In genomic region chr12:5122256-5122831, GRCh38 we compare ENCODE assay signal across 7 cellular contexts.
A peak's percentile ranks its signal among the peaks of the same experiment; 100 is the strongest.
DNase-seq lines count a peak whose midpoint lies in the region; ATAC-seq, FAIRE-seq and TF ChIP-seq lines count a peak whose summit lies in the region.
"Not testable (repeated sequence)": the region's sequence is repeated elsewhere in the genome, so short reads cannot be mapped to it uniquely, and the experiment has no call there.

No MANE protein-coding gene starts in this region.

- peak overlapping the region; percentile 51 for H3K4me3 ChIP-seq in HUES48 (ENCODE audit: low read depth, low read length)
- peak overlapping the region; percentile 14 for H3K4me3 ChIP-seq in K562
- peak overlapping the region; percentile 40 for H3K4me3 ChIP-seq in iPS-15b (ENCODE audit: low read depth, low read length)

- TF ChIP-seq RAD21 in K562 (CRISPR knock-in tag; conservative IDR thresholded peaks at IDR 0.05 in 1 of 2, IDR thresholded peaks at IDR 0.05 in 1 of 2) = not testable (repeated sequence)

- not testable (repeated sequence) for H4K20me1 ChIP-seq in K562 (replicated peaks; ENCODE audit: control insufficient read depth, insufficient read depth, low read length)

- not testable (repeated sequence) for H3K27ac ChIP-seq in HUES48 (ENCODE audit: low read depth, low read length); K562 (ENCODE audit: extremely low read depth, low read depth, low read length)

- WGBS in K562 (ENCODE audit: insufficient coverage, low coverage, missing lambda C conversion rate) = 0% methylated on average over 2 of the region's 14 CpGs

- H3K36me3 ChIP-seq in HUES48 (ENCODE audit: control insufficient read depth, insufficient read depth, low read length); K562 (ENCODE audit: control insufficient read depth, insufficient read depth, low read length); iPS-15b (ENCODE audit: control insufficient read depth, insufficient read depth, low read length): not testable (repeated sequence)

- not testable (repeated sequence) for H3K9me1 ChIP-seq in K562 (ENCODE audit: control insufficient read depth, insufficient read depth, low read length)

- BruUV-seq in K562 (replicated peaks; lab: Mats Ljungman, UMichigan) = TSS peak; percentile 53

- not testable (repeated sequence) for FAIRE-seq in K562 (lab: Jason Lieb, UNC)

- not testable (repeated sequence) for H3K27me3 ChIP-seq in HUES48 (ENCODE audit: control insufficient read depth, insufficient read depth, low read length); K562 (ENCODE audit: control insufficient read depth in 2 of 2, insufficient read depth in 2 of 2, low read length in 2 of 2); iPS-15b (ENCODE audit: control insufficient read depth, insufficient read depth, low read length)

- POLR2A ChIA-PET in K562 (lab: Yijun Ruan, JAX) = not testable (repeated sequence)

- not testable (repeated sequence) for TF ChIP-seq CTCF in K562 (IDR thresholded peaks at IDR 0.05 in 2 of 3, conservative IDR thresholded peaks at IDR 0.05 in 1 of 3; ENCODE audit: insufficient read depth in 2 of 3, low read depth in 1 of 3, low read length in 3 of 3)

- TF ChIP-seq EP300 in K562 (IDR thresholded peaks at IDR 0.05; ENCODE audit: low read length) = not testable (repeated sequence)

- not testable (repeated sequence) for H3K9me3 ChIP-seq in HUES48 (ENCODE audit: control insufficient read depth, insufficient read depth, low read length); K562 (replicated peaks; ENCODE audit: control insufficient read depth, insufficient read depth, low read depth, low read length); iPS-15b (ENCODE audit: control insufficient read depth, insufficient read depth, low read length)

- H3K4me1 ChIP-seq in HUES48 (ENCODE audit: control insufficient read depth, insufficient read depth, low read length); K562 (replicated peaks in 1 of 2; ENCODE audit: control insufficient read depth in 2 of 2, insufficient read depth in 2 of 2, low read length in 2 of 2); iPS-15b (ENCODE audit: control insufficient read depth, insufficient read depth, low read length): not testable (repeated sequence)

- intact Hi-C loops in K562 (cut with micrococcal nuclease) = not testable (repeated sequence)

- ATAC-seq in K562 = peak; percentile 76

- H3K9ac ChIP-seq in HUES48 (ENCODE audit: low read depth, low read length); iPS-15b (ENCODE audit: low read depth, low read length): not testable (repeated sequence)
- H3K9ac ChIP-seq in K562 (ENCODE audit: insufficient read depth in 1 of 2, low read depth in 2 of 2, low read length in 2 of 2) = peak overlapping the region; percentile 42 to 50; a peak in 2 of 4 replicates

- H3K4me2 ChIP-seq in K562 (ENCODE audit: insufficient read depth, low read length) = peak overlapping the region; percentile 60

- not testable (repeated sequence) for H3K79me2 ChIP-seq in K562 (ENCODE audit: control insufficient read depth, insufficient read depth, low read length)

- H2AFZ ChIP-seq in K562 (ENCODE audit: low read depth, low read length) = peak overlapping the region; percentile 76

- TF ChIP-seq POLR2A in K562 (conservative IDR thresholded peaks at IDR 0.05) = peak; percentile 61

- DNase-seq in DMS53 (lab: John Stamatoyannopoulos, UW) = peak; percentile 92
- peak; percentile 77 for DNase-seq in NCI-H146 treated with DMSO at 0.1 percent for 48 hours (lab: John Stamatoyannopoulos, UW; ENCODE audit: unreplicated experiment)
- peak; percentile 35 for DNase-seq in NCI-H345 treated with DMSO at 0.1 percent for 48 hours (lab: John Stamatoyannopoulos, UW; ENCODE audit: unreplicated experiment)
- peak; percentile 41 for DNase-seq in NCI-H82 treated with DMSO at 0.1 percent for 48 hours (lab: John Stamatoyannopoulos, UW; ENCODE audit: unreplicated experiment)
- DNase-seq in K562 (ENCODE audit: extremely low read depth in 1 of 4, low spot score in 3 of 4) = peak in 2 of 4 experiments; percentile 11 to 34

- in situ Hi-C loops in K562 (cut with MboI) = not testable (repeated sequence)

- CTCF ChIA-PET in K562 (lab: Yijun Ruan, JAX; ENCODE audit: low intra/inter-chr PET ratio) = not testable (repeated sequence)

TF ChIP-seq in K562, 482 proteins besides CTCF, POLR2A, EP300 and RAD21:
- TF ChIP-seq NFRKB (IDR thresholded peaks at IDR 0.05; ENCODE audit: low read depth) = peak; percentile 77
- TF ChIP-seq TAF9B (IDR thresholded peaks at IDR 0.05; ENCODE audit: partially characterized antibody) = peak; percentile 49
- peak; percentile 22; the same call in 1 of the 2 replicates for TF ChIP-seq EP400 (IDR thresholded peaks at IDR 0.05)
- TF ChIP-seq TAF7 (tag; IDR thresholded peaks at IDR 0.05) = peak; percentile 56
- peak in 1 of 3 experiments; percentile 78 for TF ChIP-seq YY1 (IDR thresholded peaks at IDR 0.05; ENCODE audit: borderline replicate concordance in 1 of 3, control insufficient read depth in 1 of 3, extremely low read depth in 1 of 3, insufficient read depth in 3 of 3, insufficient read length in 1 of 3, insufficient replicate concordance in 2 of 3, low read depth in 1 of 3, low read length in 2 of 3)
- TF ChIP-seq NRF1 (conservative IDR thresholded peaks at IDR 0.05 in 1 of 2, IDR thresholded peaks at IDR 0.05 in 1 of 2) = peak in 1 of 2 experiments; percentile 42; a peak in 2 of 4 replicates
- TF ChIP-seq POLR2G (IDR thresholded peaks at IDR 0.05; ENCODE audit: low read depth, low read length) = peak; percentile 10; the same call in 1 of the 2 replicates
- TF ChIP-seq SUPT5H (IDR thresholded peaks at IDR 0.05) = 0 out of 2 replicates have a peak, but pooled peaks have one; percentile 33
- TF ChIP-seq POLR2H (tag; IDR thresholded peaks at IDR 0.05; ENCODE audit: low read depth) = peak; percentile 46; the same call in 1 of the 2 replicates
- peak; percentile 23 for TF ChIP-seq POLR2B (IDR thresholded peaks at IDR 0.05; ENCODE audit: low read depth, partially characterized antibody)
- TF ChIP-seq RBFOX2 (IDR thresholded peaks at IDR 0.05; ENCODE audit: low read depth, low read length) = 0 out of 2 replicates have a peak, but pooled peaks have one; percentile 17
